Comparison of ENCODE assay signal across 14 cellular contexts in genomic region chr16:9199312-9199711, GRCh38.
DNase-seq lines count a peak whose midpoint lies in the region; ATAC-seq and TF ChIP-seq lines count a peak whose summit lies in the region.
"Had no signal": no experiment of that assay in that cellular context is flagged by ENCODE, and none has a peak within 500 bp of the region (broad histone marks: within the 10 kb centered on the region; RNA-seq: fewer than 3 reads in every experiment).

No MANE protein-coding gene starts in this region.

- H3K36me3 Mint-ChIP-seq in activated T-cell treated with anti-CD3 and anti-CD28 coated beads, Interleukin-2, amount 50 U/mL, for 4 hours (ENCODE audit: insufficient read depth) = no peaks in the 10 kb centered on the region

- TF ChIP-seq POLR2A in prostate gland (IDR thresholded peaks at IDR 0.05) = no peak

- no peak overlapping the region for H3K4me3 Mint-ChIP-seq in activated T-cell treated with anti-CD3 and anti-CD28 coated beads, Interleukin-2, amount 50 U/mL, for 4 hours
- H3K4me3 Mint-ChIP-seq: CD4-positive, alpha-beta T cell; H9 had no signal

- H3K4me1 ChIP-seq in left ventricle myocardium inferior = peaks cover 9% of the 10 kb centered on the region
- no peaks in the 10 kb centered on the region for H3K4me1 ChIP-seq in prostate gland (replicated peaks)
- H3K4me1 ChIP-seq: Caco-2 had no signal

- peaks cover 6% of the 10 kb centered on the region for H3K9me3 ChIP-seq in left ventricle myocardium inferior (replicated peaks)
- H3K9me3 ChIP-seq in SK-N-MC (ENCODE audit: low read depth, low read length) = no peaks in the 10 kb centered on the region
- no peaks in the 10 kb centered on the region for H3K9me3 ChIP-seq in prostate gland
- H3K9me3 ChIP-seq: Caco-2 had no signal

- 43% methylated on average over 8 of the region's 8 CpGs for WGBS in prostate gland

- H3K27me3 ChIP-seq in left ventricle myocardium inferior (ENCODE audit: low read depth) = peaks cover 4% of the 10 kb centered on the region
- H3K27me3 ChIP-seq in prostate gland (replicated peaks; ENCODE audit: insufficient read depth) = no peaks in the 10 kb centered on the region

- H3K27ac ChIP-seq in left ventricle myocardium inferior (replicated peaks) = no peak overlapping the region
- H3K27ac ChIP-seq in SK-N-MC = peak overlapping the region; percentile 87
- no peak overlapping the region for H3K27ac ChIP-seq in prostate gland
- H3K27ac ChIP-seq: C4-2B had no signal

- no peak for TF ChIP-seq CTCF in left ventricle myocardium inferior (IDR thresholded peaks at IDR 0.05; ENCODE audit: borderline replicate concordance)
- no peak for TF ChIP-seq CTCF in HFF-Myc (IDR thresholded peaks at IDR 0.05; ENCODE audit: low read depth, low read length, missing control alignments)
- no peak for TF ChIP-seq CTCF in prostate gland (IDR thresholded peaks at IDR 0.05)

- peaks cover 16% of the 10 kb centered on the region for H3K27me3 Mint-ChIP-seq in activated T-cell treated with anti-CD3 and anti-CD28 coated beads, Interleukin-2, amount 50 U/mL, for 4 hours (ENCODE audit: low read depth)

- ATAC-seq in HG03097 (IDR thresholded peaks at IDR 0.05; ENCODE audit: low FRiP score, unreplicated experiment) = no peak
- ATAC-seq in activated T-cell treated with anti-CD3 and anti-CD28 coated beads, Interleukin-2, amount 50 U/mL, for 4 hours = no peak

- no peaks in the 10 kb centered on the region for H3K9me3 Mint-ChIP-seq in activated T-cell treated with anti-CD3 and anti-CD28 coated beads, Interleukin-2, amount 50 U/mL, for 4 hours
- H3K9me3 Mint-ChIP-seq: CD4-positive, alpha-beta T cell had no signal

- intact Hi-C loops in left ventricle myocardium inferior (cut with micrococcal nuclease) = no loop called here
- intact Hi-C loops in cardiac septum (cut with DNase I) = no loop called here
- intact Hi-C loops in prostate gland (cut with DNase I) = no loop called here

- DNase-seq in left ventricle myocardium inferior = peak; percentile 18
- DNase-seq in cardiac septum (ENCODE audit: low spot score) = no peak
- DNase-seq in HFF-Myc (ENCODE audit: extremely low read depth, low read depth) = peak; percentile 19
- peak; percentile 28 for DNase-seq in SK-N-MC (ENCODE audit: low read depth, low spot score)
- DNase-seq in activated T-cell treated with anti-CD3 and anti-CD28 coated beads, Interleukin-2, amount 50 U/mL, for 4 hours = no peak
- DNase-seq in prostate gland (ENCODE audit: low spot score) = no peak
- DNase-seq: AML-193; Caco-2; CD4-positive, alpha-beta T cell; GF-D8; GOT3; H9 had no signal

- H3K36me3 ChIP-seq in left ventricle myocardium inferior (no peaks in the 10 kb centered on the region), SK-N-MC (ENCODE audit: insufficient read depth, low read length) (no peaks in the 10 kb centered on the region), prostate gland (no peaks in the 10 kb centered on the region)

- no peaks in the 10 kb centered on the region for H3K4me1 Mint-ChIP-seq in activated T-cell treated with anti-CD3 and anti-CD28 coated beads, Interleukin-2, amount 50 U/mL, for 4 hours (ENCODE audit: low read depth)
- H3K4me1 Mint-ChIP-seq: H9 had no signal

- no peak overlapping the region for H3K4me3 ChIP-seq in left ventricle myocardium inferior
- no peak overlapping the region for H3K4me3 ChIP-seq in HFF-Myc (replicated peaks; ENCODE audit: low read depth, low read length)
- no peak overlapping the region for H3K4me3 ChIP-seq in SK-N-MC
- H3K4me3 ChIP-seq in prostate gland = no peak overlapping the region

- no peak overlapping the region for H3K9ac ChIP-seq in SK-N-MC (ENCODE audit: insufficient read length)

Comparison
In these comparisons a context has a peak if more than half of its experiments do, and no peak if none do; other contexts are left out.
1. DNase-seq: peak in left ventricle myocardium inferior (single experiment), HFF-Myc (single experiment) and SK-N-MC (single experiment); none in cardiac septum (single experiment), activated T-cell treated with anti-CD3 and anti-CD28 coated beads, Interleukin-2, amount 50 U/mL, for 4 hours (single experiment) and prostate gland (single experiment).